Comparison of ENCODE assay signal across 1 cellular context in genomic region chr16:1455190-1456171, GRCh38.
TF ChIP-seq lines count a peak whose summit lies in the region.

No MANE protein-coding gene starts in this region.

TF ChIP-seq in K562, 482 proteins besides CTCF, POLR2A, EP300 and RAD21:
- TF ChIP-seq, protein P1, sequence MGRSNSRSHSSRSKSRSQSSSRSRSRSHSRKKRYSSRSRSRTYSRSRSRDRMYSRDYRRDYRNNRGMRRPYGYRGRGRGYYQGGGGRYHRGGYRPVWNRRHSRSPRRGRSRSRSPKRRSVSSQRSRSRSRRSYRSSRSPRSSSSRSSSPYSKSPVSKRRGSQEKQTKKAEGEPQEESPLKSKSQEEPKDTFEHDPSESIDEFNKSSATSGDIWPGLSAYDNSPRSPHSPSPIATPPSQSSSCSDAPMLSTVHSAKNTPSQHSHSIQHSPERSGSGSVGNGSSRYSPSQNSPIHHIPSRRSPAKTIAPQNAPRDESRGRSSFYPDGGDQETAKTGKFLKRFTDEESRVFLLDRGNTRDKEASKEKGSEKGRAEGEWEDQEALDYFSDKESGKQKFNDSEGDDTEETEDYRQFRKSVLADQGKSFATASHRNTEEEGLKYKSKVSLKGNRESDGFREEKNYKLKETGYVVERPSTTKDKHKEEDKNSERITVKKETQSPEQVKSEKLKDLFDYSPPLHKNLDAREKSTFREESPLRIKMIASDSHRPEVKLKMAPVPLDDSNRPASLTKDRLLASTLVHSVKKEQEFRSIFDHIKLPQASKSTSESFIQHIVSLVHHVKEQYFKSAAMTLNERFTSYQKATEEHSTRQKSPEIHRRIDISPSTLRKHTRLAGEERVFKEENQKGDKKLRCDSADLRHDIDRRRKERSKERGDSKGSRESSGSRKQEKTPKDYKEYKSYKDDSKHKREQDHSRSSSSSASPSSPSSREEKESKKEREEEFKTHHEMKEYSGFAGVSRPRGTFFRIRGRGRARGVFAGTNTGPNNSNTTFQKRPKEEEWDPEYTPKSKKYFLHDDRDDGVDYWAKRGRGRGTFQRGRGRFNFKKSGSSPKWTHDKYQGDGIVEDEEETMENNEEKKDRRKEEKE (IDR thresholded peaks at IDR 0.05; ENCODE audit: borderline replicate concordance in 1 of 2, control insufficient read depth in 1 of 2, low read depth in 2 of 2, low read length in 1 of 2) = no peak
- TF ChIP-seq CBFA2T3 (IDR thresholded peaks at IDR 0.05) (no peak), POLR2G (IDR thresholded peaks at IDR 0.05; ENCODE audit: low read depth, low read length) (peak; percentile 37; the same call in 1 of the 2 replicates), PPARD (CRISPR knock-in tag; IDR thresholded peaks at IDR 0.05) (no peak), STAT6 (CRISPR knock-in tag; IDR thresholded peaks at IDR 0.05) (no peak), SMARCC2 (IDR thresholded peaks at IDR 0.05; ENCODE audit: low read depth) (no peak), MTA3 (IDR thresholded peaks at IDR 0.05; ENCODE audit: borderline replicate concordance) (no peak)
TF ChIP-seq in K562: peak in this region for 1.
